Comparison of ENCODE assay signal across 15 cellular contexts in genomic region chr6:26071135-26071534, GRCh38. TPM values are rescaled to one million over a fixed set of nuclear protein-coding genes. Genes with fewer than 3 reads are reported as not detected.
DNase-seq lines count a peak whose midpoint lies in the region; ATAC-seq, FAIRE-seq and TF ChIP-seq lines count a peak whose summit lies in the region.
"Had no signal": no experiment of that assay in that cellular context is flagged by ENCODE, and none has a peak within 500 bp of the region (broad histone marks: within the 10 kb centered on the region; RNA-seq: fewer than 3 reads in every experiment).

No MANE protein-coding gene starts in this region.

- no peak overlapping the region for H3K27ac Mint-ChIP-seq in WTC11
- H3K27ac Mint-ChIP-seq: HFFc6 had no signal

- peaks cover 8% of the 10 kb centered on the region for H3K27me3 Mint-ChIP-seq in WTC11 (ENCODE audit: low read depth)

- CTCF ChIA-PET in WTC11 (lab: Charles Lee), result no interaction called here

- WGBS in GM23248 (ENCODE audit: low coverage in 1 of 2, low lambda C conversion rate in 2 of 2, missing lambda C conversion rate in 2 of 2), 2 experiments, result 9% methylated on average over 7 of the region's 7 CpGs
- WGBS in pancreas, 2 donors, result 15 to 17% methylated on average over 7 of the region's 7 CpGs
- 31 to 37% methylated on average over 7 of the region's 7 CpGs for WGBS in thyroid gland, 2 donors

- no peaks in the 10 kb centered on the region for H3K27me3 ChIP-seq in GM23248 (replicated peaks; ENCODE audit: insufficient read depth)
- no peaks in the 10 kb centered on the region for H3K27me3 ChIP-seq in pancreas
- H3K27me3 ChIP-seq in thyroid gland, result no peaks in the 10 kb centered on the region
- H3K27me3 ChIP-seq: BLaER1 treated with 17β-estradiol and CSF1 and Interleukin-3, amounts not matched to agents 10 nM and 100 nM had no signal

- POLR2A ChIA-PET in WTC11 (lab: Charles Lee), result interaction anchor here (1.1 kb wide), 1 partner anchor 32 kb away, joined by 8 read pairs; a partner anchor contains a TSS

- ATAC-seq in WTC11 (peak; percentile 79), Right ventricle myocardium superior (ENCODE audit: poor library complexity) (peak; percentile 59), pancreas (peak; percentile 81 to 93 (median 87)), GM21390 (IDR thresholded peaks at IDR 0.05; ENCODE audit: unreplicated experiment) (no peak)
- ATAC-seq: naive thymus-derived CD4-positive, alpha-beta T cell had no signal

- intact Hi-C loops in Right ventricle myocardium superior (cut with DNase I) (no loop called here), pancreas (cut with DNase I) (no loop called here), thyroid gland (cut with DNase I) (no loop called here)

- H3K27ac ChIP-seq in GM23248 (no peak overlapping the region), pancreas (no peak overlapping the region), thyroid gland (no peak overlapping the region)
- H3K27ac ChIP-seq: BLaER1 treated with 17β-estradiol and CSF1 and Interleukin-3, amounts not matched to agents 10 nM and 100 nM had no signal

- peak overlapping the region; percentile 77 for H2AFZ ChIP-seq in GM23248

- H3K9me3 ChIP-seq in GM23248 (ENCODE audit: low read depth) (no peaks in the 10 kb centered on the region), pancreas (no peaks in the 10 kb centered on the region), thyroid gland (no peaks in the 10 kb centered on the region)
- H3K9me3 ChIP-seq: BLaER1 treated with 17β-estradiol and CSF1 and Interleukin-3, amounts not matched to agents 10 nM and 100 nM had no signal

- TF ChIP-seq CTCF in WTC11 (IDR thresholded peaks at IDR 0.05), result no peak
- no peak for TF ChIP-seq CTCF in pancreas (IDR thresholded peaks at IDR 0.05)
- TF ChIP-seq CTCF in thyroid gland (IDR thresholded peaks at IDR 0.05), result no peak

- no peaks in the 10 kb centered on the region; the same call in 1 of the 2 replicates for H3K9me3 Mint-ChIP-seq in WTC11
- H3K9me3 Mint-ChIP-seq: HFFc6; naive thymus-derived CD4-positive, alpha-beta T cell had no signal

- H3K4me1 Mint-ChIP-seq in WTC11, result peaks cover 27% of the 10 kb centered on the region

- FAIRE-seq in pancreas (lab: Jason Lieb, UNC), result no peak
- FAIRE-seq: HTR-8/SVneo had no signal

- DNase-seq in GM23248 (peak; percentile 40), WTC11 (ENCODE audit: low spot score) (peak; percentile 27), Right ventricle myocardium superior (peak; percentile 66), pancreas (peak in 5 of 6 donors; percentile 46 to 65 (median 63)), activated gamma-delta T cell treated with Interleukin-2 at 50 U/mL for 16 hours (no peak), 8988T (no peak), thyroid gland (no peak)
- DNase-seq: activated gamma-delta T cell; HFFc6; naive thymus-derived CD4-positive, alpha-beta T cell; posterior cingulate gyrus; T-helper 2 cell had no signal

- H3K4me3 ChIP-seq in GM23248 (0 out of 2 replicates have a peak overlapping the region, but pooled peaks have one; percentile 32), pancreas (no peak overlapping the region), thyroid gland (replicated peaks in 1 of 3) (no peak overlapping the region)
- H3K4me3 ChIP-seq: BLaER1 treated with 17β-estradiol and CSF1 and Interleukin-3, amounts not matched to agents 10 nM and 100 nM had no signal

- in situ Hi-C loops in GM23248 (cut with MboI), result no loop called here

- no peaks in the 10 kb centered on the region for H3K79me2 ChIP-seq in GM23248 (ENCODE audit: insufficient read depth)

- no peaks in the 10 kb centered on the region for H4K20me1 ChIP-seq in GM23248 (ENCODE audit: insufficient read depth)
- H4K20me1 ChIP-seq: BLaER1 treated with 17β-estradiol and CSF1 and Interleukin-3, amounts not matched to agents 10 nM and 100 nM had no signal

- no peaks in the 10 kb centered on the region for H3K36me3 ChIP-seq in GM23248 (ENCODE audit: low read depth)
- H3K36me3 ChIP-seq in pancreas, result no peaks in the 10 kb centered on the region
- H3K36me3 ChIP-seq in thyroid gland, result no peaks in the 10 kb centered on the region
- H3K36me3 ChIP-seq: BLaER1 treated with 17β-estradiol and CSF1 and Interleukin-3, amounts not matched to agents 10 nM and 100 nM had no signal

- H3F3A ChIP-seq in GM23248 (ENCODE audit: insufficient read depth), result no peaks in the 10 kb centered on the region

- no peak for TF ChIP-seq POLR2A in thyroid gland (IDR thresholded peaks at IDR 0.05)

- peak overlapping the region; percentile 48 for H3K4me2 ChIP-seq in GM23248 (ENCODE audit: unreplicated experiment)

- H3K4me3 Mint-ChIP-seq in WTC11, result peak overlapping the region; percentile 47
- H3K4me3 Mint-ChIP-seq: HFFc6; naive thymus-derived CD4-positive, alpha-beta T cell had no signal

- H3K9me2 ChIP-seq in GM23248 (ENCODE audit: insufficient read depth), result no peaks in the 10 kb centered on the region

- no peaks in the 10 kb centered on the region for H3K36me3 Mint-ChIP-seq in WTC11
- H3K36me3 Mint-ChIP-seq: naive thymus-derived CD4-positive, alpha-beta T cell had no signal

- no peak overlapping the region for H3K9ac ChIP-seq in GM23248
- H3K9ac ChIP-seq: BLaER1 treated with 17β-estradiol and CSF1 and Interleukin-3, amounts not matched to agents 10 nM and 100 nM had no signal

- H3K4me1 ChIP-seq in GM23248 (ENCODE audit: insufficient read depth) (peaks cover 10% of the 10 kb centered on the region), pancreas (peaks cover 0 to 4% (median 0%) of the 10 kb centered on the region in 3 donors), thyroid gland (peaks cover 0 to 1% of the 10 kb centered on the region in 2 donors)

TF ChIP-seq in WTC11, 78 proteins besides CTCF, POLR2A, EP300 and RAD21 (continues in another document):
- no peak for TF ChIP-seq ATF3 (CRISPR knock-in tag; conservative IDR thresholded peaks at IDR 0.05)
- no peak for TF ChIP-seq CBFB (CRISPR knock-in tag; IDR thresholded peaks at IDR 0.05; ENCODE audit: low read depth)
- TF ChIP-seq ESRRA (CRISPR knock-in tag; IDR thresholded peaks at IDR 0.05; ENCODE audit: borderline replicate concordance), result no peak
- no peak for TF ChIP-seq IRF2 (CRISPR knock-in tag; IDR thresholded peaks at IDR 0.05; ENCODE audit: borderline replicate concordance, low read depth)
- no peak for TF ChIP-seq ZNF138 (CRISPR knock-in tag; conservative IDR thresholded peaks at IDR 0.05)
- TF ChIP-seq STAT6 (CRISPR knock-in tag; conservative IDR thresholded peaks at IDR 0.05; ENCODE audit: low read depth), result no peak
- no peak for TF ChIP-seq CDX4 (CRISPR knock-in tag; IDR thresholded peaks at IDR 0.05; ENCODE audit: borderline replicate concordance)
- no peak for TF ChIP-seq ATF1 (CRISPR knock-in tag; IDR thresholded peaks at IDR 0.05)
- TF ChIP-seq ZNF671 (CRISPR knock-in tag; IDR thresholded peaks at IDR 0.05), result no peak
- no peak for TF ChIP-seq GABPB1 (CRISPR knock-in tag; IDR thresholded peaks at IDR 0.05)
- TF ChIP-seq USF1 (CRISPR knock-in tag; IDR thresholded peaks at IDR 0.05), result no peak
- no peak for TF ChIP-seq ZNF416 (CRISPR knock-in tag; IDR thresholded peaks at IDR 0.05)
- no peak for TF ChIP-seq E2F5 (CRISPR knock-in tag; IDR thresholded peaks at IDR 0.05)
- TF ChIP-seq RORB (CRISPR knock-in tag; IDR thresholded peaks at IDR 0.05), result no peak

RNA-seq across cellular contexts. Expression of gene HFE, which starts 16.1 kb away (rescaled TPM):
- total RNA-seq in GM23248 (2014; rRNA removed; shearing (Covaris generic)), result 10.8 and 13.2 TPM in 2 replicates
- polyA plus RNA-seq in GM23248 (2016; fragmentation: Nextera tagmentation; extraction: Ambion mirVana), result 8.6 and 10.6 TPM in 2 replicates
- total RNA-seq in WTC11 (2021), result 1.9 to 2.4 TPM (median 2.0 TPM) in 3 replicates
- total RNA-seq in Right ventricle myocardium superior, result 5.2 TPM
- total RNA-seq in pancreas, result 10 to 100 TPM in 1 of 6 donors, 1 to 10 TPM in 5; 3.1 to 10.2 (median 3.8) TPM
- polyA plus RNA-seq in pancreas, result 1 to 10 TPM; 3.4 to 3.9 TPM
- 1 to 10 TPM; 7.5 to 9.8 (median 8.3) TPM for total RNA-seq in thyroid gland

Comparison
In these comparisons a context has a peak if more than half of its experiments do, and no peak if none do; other contexts are left out.
1. DNase-seq: peak in GM23248 (single experiment), WTC11 (single experiment), Right ventricle myocardium superior (single experiment) and pancreas (5 of 6); none in activated gamma-delta T cell treated with Interleukin-2 at 50 U/mL for 16 hours (single experiment), 8988T (single experiment) and thyroid gland (0 of 2).